In the genomic region with DNA sequence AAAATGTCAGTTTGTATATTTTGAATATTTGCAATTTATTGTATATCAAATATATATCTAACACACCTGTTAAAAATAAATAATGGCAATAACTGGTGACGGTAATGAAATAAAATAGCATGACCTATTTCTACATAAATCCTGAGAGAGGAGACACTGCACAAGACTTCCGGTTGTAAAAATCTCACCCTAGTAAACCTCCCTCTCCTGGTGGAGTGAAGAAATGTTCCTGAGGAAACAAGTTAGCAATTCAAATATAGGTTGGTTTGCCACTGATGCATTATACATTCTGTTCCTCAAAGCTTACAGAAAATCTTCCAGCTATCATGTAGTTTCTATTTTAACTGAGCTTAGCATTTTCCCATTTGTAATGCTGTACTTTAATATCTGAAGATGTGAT, we compare ENCODE assay signal across 10 cellular contexts.
DNase-seq lines count a peak whose midpoint lies in the region; ATAC-seq, FAIRE-seq and TF ChIP-seq lines count a peak whose summit lies in the region.
"Had no signal": no experiment of that assay in that cellular context is flagged by ENCODE, and none has a peak within 500 bp of the region (broad histone marks: within the 10 kb centered on the region; RNA-seq: fewer than 3 reads in every experiment).

No MANE protein-coding gene starts in this region.

- in situ Hi-C loops in KBM-7 (cut with MboI; ENCODE audit: low pct_unique_long_range_greater_than_20kb, low sequenced_read_pairs), result no loop called here

- no peak overlapping the region for H3K4me3 Mint-ChIP-seq in stimulated activated memory B cell treated with anti-CD40 and anti-IgM and Interleukin-4, amounts not matched to agents 10 μg/mL and 1 μg/mL and 100 μg/mL, for 72 hours

- H3K9me3 ChIP-seq in DND-41 (ENCODE audit: insufficient read depth, low read length, severe bottlenecking) (no peaks in the 10 kb centered on the region), RWPE2 (ENCODE audit: severe bottlenecking) (no peaks in the 10 kb centered on the region), kidney (ENCODE audit: control insufficient read depth in 1 of 2, low read length in 2 of 2) (no peaks in the 10 kb centered on the region), MG63 (no peaks in the 10 kb centered on the region; the same call in 1 of the 2 replicates)

- no peaks in the 10 kb centered on the region for H3K36me3 Mint-ChIP-seq in stimulated activated memory B cell treated with anti-CD40 and anti-IgM and Interleukin-4, amounts not matched to agents 10 μg/mL and 1 μg/mL and 100 μg/mL, for 72 hours

- no peak overlapping the region for H3K4me3 ChIP-seq in DND-41 (ENCODE audit: low read depth in 1 of 2, low read length in 2 of 2)
- H3K4me3 ChIP-seq in RWPE2 (ENCODE audit: severe bottlenecking), result no peak overlapping the region
- no peak overlapping the region for H3K4me3 ChIP-seq in kidney (ENCODE audit: low read length in 2 of 2)
- H3K4me3 ChIP-seq in MG63, result no peak overlapping the region

- no peaks in the 10 kb centered on the region for H3K4me1 Mint-ChIP-seq in stimulated activated memory B cell treated with anti-CD40 and anti-IgM and Interleukin-4, amounts not matched to agents 10 μg/mL and 1 μg/mL and 100 μg/mL, for 72 hours

- intact Hi-C loops in kidney (cut with DNase I), result no loop called here

- H3K36me3 ChIP-seq in DND-41 (ENCODE audit: insufficient read depth, low read length) (no peaks in the 10 kb centered on the region), RWPE2 (ENCODE audit: low read depth) (no peaks in the 10 kb centered on the region), kidney (ENCODE audit: control insufficient read depth in 1 of 2, insufficient read depth in 2 of 2, low read length in 2 of 2) (no peaks in the 10 kb centered on the region), MG63 (no peaks in the 10 kb centered on the region)

- H3K9ac ChIP-seq in DND-41 (ENCODE audit: low read depth, low read length), result no peak overlapping the region
- H3K9ac ChIP-seq in kidney (ENCODE audit: low read length in 2 of 2), result no peak overlapping the region

- no peak for FAIRE-seq in kidney (lab: Jason Lieb, UNC)

- no peak overlapping the region for H3K4me2 ChIP-seq in DND-41 (ENCODE audit: insufficient read depth, low read length)

- H3K9me3 Mint-ChIP-seq in stimulated activated memory B cell treated with anti-CD40 and anti-IgM and Interleukin-4, amounts not matched to agents 10 μg/mL and 1 μg/mL and 100 μg/mL, for 72 hours, result peaks cover 4% of the 10 kb centered on the region

- no peak for ATAC-seq in DND-41 (ENCODE audit: insufficient read depth, low read depth)
- ATAC-seq in RWPE2 (ENCODE audit: low read depth), result peak; percentile 70
- no peak for ATAC-seq in HG03460 (IDR thresholded peaks at IDR 0.05; ENCODE audit: unreplicated experiment)
- no peak for ATAC-seq in stimulated activated memory B cell treated with anti-CD40 and anti-IgM and Interleukin-4, amounts not matched to agents 10 μg/mL and 1 μg/mL and 100 μg/mL, for 72 hours

- no peaks in the 10 kb centered on the region for H3K27me3 ChIP-seq in DND-41 (ENCODE audit: insufficient read depth, low read length, poor library complexity)
- H3K27me3 ChIP-seq in RWPE2 (ENCODE audit: insufficient read depth, poor library complexity, severe bottlenecking), result peaks cover 12% of the 10 kb centered on the region
- H3K27me3 ChIP-seq in MG63, result no peaks in the 10 kb centered on the region

- H3K27me3 Mint-ChIP-seq in stimulated activated memory B cell treated with anti-CD40 and anti-IgM and Interleukin-4, amounts not matched to agents 10 μg/mL and 1 μg/mL and 100 μg/mL, for 72 hours, result no peaks in the 10 kb centered on the region

- H3K27ac ChIP-seq in DND-41 (ENCODE audit: low read length) (no peak overlapping the region), RWPE2 (ENCODE audit: poor library complexity, severe bottlenecking) (no peak overlapping the region), kidney (ENCODE audit: low read depth in 2 of 2, low read length in 2 of 2) (no peak overlapping the region)

- DNase-seq in DND-41, result no peak
- peak; percentile 19 for DNase-seq in KBM-7
- no peak for DNase-seq in RWPE2 (ENCODE audit: low spot score)
- no peak for DNase-seq in kidney
- DNase-seq in MG63, result no peak
- DNase-seq in GF-D8 (lab: John Stamatoyannopoulos, UW), result no peak
- DNase-seq: activated CD4-positive, alpha-beta T cell treated with anti-CD3 and anti-CD28 coated beads, Interleukin-2, amount 50 U/mL, for 1 hour; dermis blood vessel endothelial cell had no signal

- no peak overlapping the region for H3K27ac Mint-ChIP-seq in stimulated activated memory B cell treated with anti-CD40 and anti-IgM and Interleukin-4, amounts not matched to agents 10 μg/mL and 1 μg/mL and 100 μg/mL, for 72 hours

- TF ChIP-seq CTCF in DND-41 (IDR thresholded peaks at IDR 0.05; ENCODE audit: borderline replicate concordance, extremely low read depth, low read length, poor library complexity, severe bottlenecking), result peak; percentile 23
- TF ChIP-seq CTCF in RWPE2 (IDR thresholded peaks at IDR 0.05; ENCODE audit: poor library complexity, severe bottlenecking), result peak; percentile 64
- TF ChIP-seq CTCF in kidney (IDR thresholded peaks at IDR 0.05; ENCODE audit: borderline replicate concordance, extremely low read depth, insufficient read depth), result peak; percentile 8

- no peaks in the 10 kb centered on the region for H3K79me2 ChIP-seq in DND-41 (ENCODE audit: insufficient read depth, low read length)

- H3K4me1 ChIP-seq in DND-41 (ENCODE audit: insufficient read depth, low read length), result no peaks in the 10 kb centered on the region
- H3K4me1 ChIP-seq in RWPE2 (ENCODE audit: insufficient read depth, poor library complexity, severe bottlenecking), result no peaks in the 10 kb centered on the region
- no peaks in the 10 kb centered on the region for H3K4me1 ChIP-seq in kidney (ENCODE audit: control insufficient read depth in 1 of 2, insufficient read depth in 1 of 2, low read depth in 1 of 2, low read length in 2 of 2)

- no peak overlapping the region for H2AFZ ChIP-seq in DND-41 (ENCODE audit: low read depth, low read length)

- H4K20me1 ChIP-seq in DND-41 (ENCODE audit: insufficient read depth, low read length), result no peaks in the 10 kb centered on the region

Comparison
In these comparisons a context has a peak if more than half of its experiments do, and no peak if none do; other contexts are left out.
1. CTCF ChIP-seq: peak in every context shown above with its lines; median percentile 64 in RWPE2; 23 in DND-41; 8 in kidney.